In the genomic region with DNA sequence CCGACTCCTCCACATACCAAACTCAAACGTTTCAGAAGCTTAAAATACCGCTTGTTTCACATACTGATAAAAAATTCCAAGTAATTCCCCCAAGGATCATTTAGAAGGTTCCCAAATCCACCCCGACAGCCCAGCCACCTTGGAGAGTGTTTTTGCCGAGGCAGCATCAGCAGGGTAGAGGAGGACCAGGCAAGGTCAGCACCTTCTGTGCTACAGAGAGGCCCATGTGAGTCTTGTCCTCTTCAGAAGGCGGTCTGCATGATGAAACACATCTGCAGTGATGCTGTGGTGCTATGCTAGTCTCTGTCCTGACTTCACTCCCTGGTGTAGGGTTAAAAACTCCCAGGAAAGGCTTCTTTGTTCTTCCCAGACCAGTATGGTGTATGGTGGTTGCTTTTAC, we compare ENCODE assay signal across 13 cellular contexts.
DNase-seq lines count a peak whose midpoint lies in the region; ATAC-seq and TF ChIP-seq lines count a peak whose summit lies in the region.
"Had no signal": no experiment of that assay in that cellular context is flagged by ENCODE, and none has a peak within 500 bp of the region (broad histone marks: within the 10 kb centered on the region; RNA-seq: fewer than 3 reads in every experiment).

No MANE protein-coding gene starts in this region.

- TF ChIP-seq RAD21 in HCT116 (IDR thresholded peaks at IDR 0.05; ENCODE audit: low read depth) = no peak

- H3K27ac Mint-ChIP-seq in CD14-positive monocyte = no peak overlapping the region
- H3K27ac Mint-ChIP-seq: activated naive CD4-positive, alpha-beta T cell treated with anti-CD3 and anti-CD28 coated beads, Interleukin-2, amount 50 U/mL, for 72 hours had no signal

- H2AFZ ChIP-seq in HCT116 (ENCODE audit: low read depth, low read length, poor library complexity, severe bottlenecking) = no peak overlapping the region
- H2AFZ ChIP-seq in hepatocyte = no peak overlapping the region

- no peaks in the 10 kb centered on the region for H3K4me1 ChIP-seq in HCT116 (ENCODE audit: control insufficient read depth in 1 of 2, insufficient read depth in 2 of 2, low read length in 2 of 2)
- no peaks in the 10 kb centered on the region for H3K4me1 ChIP-seq in body of pancreas
- peaks cover 24% of the 10 kb centered on the region for H3K4me1 ChIP-seq in hepatocyte (ENCODE audit: insufficient read depth)
- H3K4me1 ChIP-seq: prostate gland had no signal

- no TSS peak for BruUV-seq in HCT116 (replicated peaks; lab: Mats Ljungman, UMichigan)

- POLR2A ChIA-PET in HCT116 (lab: Charles Lee) = no interaction called here

- H3K9me3 ChIP-seq in HCT116 (ENCODE audit: control insufficient read depth in 1 of 2, insufficient read depth in 1 of 2, low read depth in 1 of 2, low read length in 2 of 2) = no peaks in the 10 kb centered on the region
- H3K9me3 ChIP-seq in body of pancreas = no peaks in the 10 kb centered on the region
- H3K9me3 ChIP-seq in hepatocyte (ENCODE audit: low read depth) = no peaks in the 10 kb centered on the region
- H3K9me3 ChIP-seq: prostate gland had no signal

- RAD21 ChIA-PET in HCT116 (lab: Charles Lee; ENCODE audit: low non-redundant PET in 1 of 2, low total read pairs in 2 of 2, uncharacterized antibody in 2 of 2, unreplicated experiment in 2 of 2) = no interaction called here

- intact Hi-C loops in HCT116 (cut with micrococcal nuclease) = no loop called here
- intact Hi-C loops in body of pancreas (cut with DNase I) = no loop called here
- intact Hi-C loops in CD14-positive monocyte (cut with micrococcal nuclease) = loop anchor here in 1 of 2 donors (5.0 kb wide), 1 partner anchor 64 kb away; no protein-coding TSS in a partner anchor

- H3K4me3 Mint-ChIP-seq in CD14-positive monocyte = no peak overlapping the region

- peak; percentile 31; the same call in 1 of the 2 replicates for ATAC-seq in HCT116
- peak; percentile 51 for ATAC-seq in body of pancreas
- no peak; the same call in 2 of the 3 replicates for ATAC-seq in SK-N-SH treated with all-trans-retinoic acid at 6 μM for 48 hours
- ATAC-seq: activated naive CD4-positive, alpha-beta T cell treated with anti-CD3 and anti-CD28 coated beads, Interleukin-2, amount 50 U/mL, for 72 hours; HepG2 had no signal

- H3K79me2 ChIP-seq in HCT116 (ENCODE audit: insufficient read depth, low read length) (no peaks in the 10 kb centered on the region), hepatocyte (peaks cover 14% of the 10 kb centered on the region)

- 58 to 72% methylated on average over 5 to 6 of the region's 6 CpGs for WGBS in body of pancreas, 2 donors
- 65% methylated on average over 6 of the region's 6 CpGs for WGBS in hepatocyte (ENCODE audit: low lambda C conversion rate, missing lambda C conversion rate)

- no peaks in the 10 kb centered on the region for H3K36me3 Mint-ChIP-seq in CD14-positive monocyte
- H3K36me3 Mint-ChIP-seq: activated naive CD4-positive, alpha-beta T cell treated with anti-CD3 and anti-CD28 coated beads, Interleukin-2, amount 50 U/mL, for 72 hours had no signal

- H3K27me3 ChIP-seq in HCT116 (ENCODE audit: insufficient read depth, low read length) (no peaks in the 10 kb centered on the region; the same call in 1 of the 2 replicates), body of pancreas (no peaks in the 10 kb centered on the region), hepatocyte (no peaks in the 10 kb centered on the region)

- H3K9me3 Mint-ChIP-seq in CD14-positive monocyte = no peaks in the 10 kb centered on the region
- H3K9me3 Mint-ChIP-seq: activated naive CD4-positive, alpha-beta T cell treated with anti-CD3 and anti-CD28 coated beads, Interleukin-2, amount 50 U/mL, for 72 hours had no signal

- no peaks in the 10 kb centered on the region for H3K36me3 ChIP-seq in HCT116 (ENCODE audit: control insufficient read depth in 1 of 2, insufficient read depth in 2 of 2, low read length in 2 of 2)
- no peaks in the 10 kb centered on the region for H3K36me3 ChIP-seq in body of pancreas (replicated peaks in 1 of 2; ENCODE audit: insufficient read depth in 1 of 2, low read depth in 2 of 2)
- no peaks in the 10 kb centered on the region for H3K36me3 ChIP-seq in hepatocyte (replicated peaks; ENCODE audit: insufficient read depth, low read depth)
- H3K36me3 ChIP-seq: prostate gland had no signal

- no peaks in the 10 kb centered on the region for H3K27me3 Mint-ChIP-seq in CD14-positive monocyte (ENCODE audit: low read depth in 3 of 3)

- H3K4me3 ChIP-seq in HCT116 (replicated peaks in 1 of 2; ENCODE audit: low read depth in 1 of 2, low read length in 2 of 2) (no peak overlapping the region), body of pancreas (no peak overlapping the region), hepatocyte (no peak overlapping the region), skeletal muscle cell (ENCODE audit: low read depth, low read length) (no peak overlapping the region)
- H3K4me3 ChIP-seq: prostate gland had no signal

- H3K9ac ChIP-seq in HCT116 (ENCODE audit: low read length) = no peak overlapping the region

- CTCF ChIA-PET in HCT116 (lab: Charles Lee) = no interaction called here

- H4K20me1 ChIP-seq in HCT116 (ENCODE audit: insufficient read depth) (no peaks in the 10 kb centered on the region), hepatocyte (ENCODE audit: insufficient read depth, poor library complexity, severe bottlenecking) (no peaks in the 10 kb centered on the region)

- DNase-seq in HCT116 (ENCODE audit: low read depth, low spot score) = no peak
- DNase-seq in body of pancreas = peak in 1 of 4 donors; percentile 15
- peak; percentile 8 for DNase-seq in hepatocyte (ENCODE audit: low spot score)
- peak; percentile 37 for DNase-seq in skeletal muscle cell (ENCODE audit: low read depth)
- DNase-seq in NCI-H2196 treated with DMSO at 0.1 percent for 48 hours (lab: John Stamatoyannopoulos, UW; ENCODE audit: unreplicated experiment) = no peak
- DNase-seq in UCSD-AML1 (lab: John Stamatoyannopoulos, UW; ENCODE audit: unreplicated experiment) = no peak
- no peak for DNase-seq in CD14-positive monocyte (ENCODE audit: low spot score)
- DNase-seq: cortex of kidney, DMS79 treated with DMSO at 0.1 percent for 48 hours had no signal

- TF ChIP-seq CTCF in HCT116 (IDR thresholded peaks at IDR 0.05 in 2 of 3, conservative IDR thresholded peaks at IDR 0.05 in 1 of 3; ENCODE audit: borderline replicate concordance in 1 of 3, insufficient read depth in 1 of 3, low read depth in 2 of 3, low read length in 2 of 3) (no peak), body of pancreas (IDR thresholded peaks at IDR 0.05) (no peak), hepatocyte (IDR thresholded peaks at IDR 0.05; ENCODE audit: poor library complexity) (no peak), CD14-positive monocyte (IDR thresholded peaks at IDR 0.05) (no peak)

- TF ChIP-seq POLR2A in HCT116 (IDR thresholded peaks at IDR 0.05; ENCODE audit: borderline replicate concordance, extremely low read depth, insufficient read depth, insufficient read length) (no peak), body of pancreas (IDR thresholded peaks at IDR 0.05) (no peak)

- peaks cover 52% of the 10 kb centered on the region for H3K4me1 Mint-ChIP-seq in CD14-positive monocyte

- H3K27ac ChIP-seq in HCT116 (ENCODE audit: low read depth, low read length) (no peak overlapping the region), body of pancreas (no peak overlapping the region), hepatocyte (peak overlapping the region; percentile 81)
- H3K27ac ChIP-seq: prostate gland had no signal

- H3K4me2 ChIP-seq in HCT116 (ENCODE audit: low read length) (peak overlapping the region; percentile 45), hepatocyte (no peak overlapping the region)

- H3K9me2 ChIP-seq in HCT116 (ENCODE audit: insufficient read depth) (no peaks in the 10 kb centered on the region), hepatocyte (replicated peaks; ENCODE audit: insufficient read depth) (no peaks in the 10 kb centered on the region)

TF ChIP-seq in HCT116, 20 proteins besides CTCF, POLR2A, EP300 and RAD21 (continues in another document):
- TF ChIP-seq EGR1 (IDR thresholded peaks at IDR 0.05; ENCODE audit: low read depth) = no peak
- TF ChIP-seq EZH2 (IDR thresholded peaks at IDR 0.05) = no peak

TF ChIP-seq in SK-N-SH treated with all-trans-retinoic acid at 6 μM for 48 hours, 23 proteins besides CTCF, POLR2A, EP300 and RAD21 (continues in another document):
- TF ChIP-seq, protein P1, sequence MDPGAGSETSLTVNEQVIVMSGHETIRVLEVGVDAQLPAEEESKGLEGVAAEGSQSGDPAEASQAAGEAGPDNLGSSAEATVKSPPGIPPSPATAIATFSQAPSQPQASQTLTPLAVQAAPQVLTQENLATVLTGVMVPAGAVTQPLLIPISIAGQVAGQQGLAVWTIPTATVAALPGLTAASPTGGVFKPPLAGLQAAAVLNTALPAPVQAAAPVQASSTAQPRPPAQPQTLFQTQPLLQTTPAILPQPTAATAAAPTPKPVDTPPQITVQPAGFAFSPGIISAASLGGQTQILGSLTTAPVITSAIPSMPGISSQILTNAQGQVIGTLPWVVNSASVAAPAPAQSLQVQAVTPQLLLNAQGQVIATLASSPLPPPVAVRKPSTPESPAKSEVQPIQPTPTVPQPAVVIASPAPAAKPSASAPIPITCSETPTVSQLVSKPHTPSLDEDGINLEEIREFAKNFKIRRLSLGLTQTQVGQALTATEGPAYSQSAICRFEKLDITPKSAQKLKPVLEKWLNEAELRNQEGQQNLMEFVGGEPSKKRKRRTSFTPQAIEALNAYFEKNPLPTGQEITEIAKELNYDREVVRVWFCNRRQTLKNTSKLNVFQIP (CRISPR knock-in tag; IDR thresholded peaks at IDR 0.05; ENCODE audit: borderline replicate concordance, low read depth) = no peak
- TF ChIP-seq ZNF565 (CRISPR knock-in tag; conservative IDR thresholded peaks at IDR 0.05; ENCODE audit: low read depth) = no peak
- no peak for TF ChIP-seq TCF4 (CRISPR knock-in tag; IDR thresholded peaks at IDR 0.05; ENCODE audit: borderline replicate concordance)
- no peak for TF ChIP-seq TOX (CRISPR knock-in tag; IDR thresholded peaks at IDR 0.05; ENCODE audit: borderline replicate concordance)

Comparison
In these comparisons a context has a peak if more than half of its experiments do, and no peak if none do; other contexts are left out.
1. DNase-seq: peak in hepatocyte (single experiment) and skeletal muscle cell (single experiment); none in HCT116 (single experiment), NCI-H2196 treated with DMSO at 0.1 percent for 48 hours (single experiment), UCSD-AML1 (single experiment) and CD14-positive monocyte (single experiment).